8 cellular contexts compared by ENCODE assay signal in the genomic region with DNA sequence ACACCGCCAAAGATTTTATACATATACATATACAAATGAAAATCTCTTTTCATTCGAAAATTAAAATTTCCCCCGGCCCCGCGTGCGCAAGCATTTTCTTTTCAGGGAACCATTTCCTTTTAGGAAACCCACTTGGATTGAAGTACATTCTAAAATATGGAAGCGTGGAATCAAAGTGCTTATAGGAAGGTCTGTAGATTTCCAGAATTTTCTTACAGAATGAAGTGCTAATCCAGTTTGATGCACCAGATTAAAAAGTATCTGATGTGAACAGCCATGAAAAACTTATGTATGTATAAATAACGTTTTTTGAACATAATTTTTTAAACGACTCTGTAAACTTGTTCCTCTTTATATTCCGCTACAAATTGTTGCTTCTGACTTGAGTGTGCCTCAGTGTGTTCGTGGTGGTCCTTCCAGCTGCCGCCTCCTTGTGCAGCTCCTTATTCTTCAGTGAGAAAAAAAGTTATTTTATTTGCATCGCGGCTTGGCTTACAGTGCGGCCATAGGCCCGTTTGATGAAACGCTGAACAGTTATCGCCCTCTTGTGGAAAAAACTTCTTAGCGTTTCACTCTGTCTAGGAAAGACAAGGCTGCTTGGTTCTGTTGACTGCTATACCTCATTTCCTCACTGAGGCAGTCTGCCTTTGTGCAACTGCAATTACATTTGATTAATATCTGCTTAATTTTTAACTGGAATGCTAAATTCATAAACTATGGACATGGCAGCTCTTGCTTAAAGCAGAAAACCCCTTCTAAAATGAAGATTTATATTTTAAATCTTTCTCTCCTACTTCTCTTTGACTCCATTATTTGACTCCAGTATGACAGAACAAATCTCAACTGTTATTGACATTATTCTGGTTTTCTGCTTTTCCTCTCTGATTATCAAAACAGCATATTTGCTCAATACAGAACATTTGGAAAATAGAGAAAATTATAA. TPM values are rescaled to one million over a fixed set of nuclear protein-coding genes. Genes with fewer than 3 reads are reported as not detected.
A peak's percentile ranks its signal among the peaks of the same experiment; 100 is the strongest.
DNase-seq lines count a peak whose midpoint lies in the region; ATAC-seq and TF ChIP-seq lines count a peak whose summit lies in the region.

No MANE protein-coding gene starts in this region.

- H3K9me3 ChIP-seq in AG04450 (ENCODE audit: control insufficient read depth, insufficient read depth, low read length) (peaks cover 15% of the 10 kb centered on the region), SK-N-SH (no peaks in the 10 kb centered on the region), suprapubic skin (no peaks in the 10 kb centered on the region)

- H3F3A ChIP-seq in SK-N-SH (replicated peaks; ENCODE audit: insufficient read depth): no peaks in the 10 kb centered on the region

- WGBS in SK-N-SH (ENCODE audit: low lambda C conversion rate): 9% methylated on average over 19 of the region's 19 CpGs
- WGBS in suprapubic skin: 13% methylated on average over 19 of the region's 19 CpGs

- peak; percentile 21 for DNase-seq in AG04450 (ENCODE audit: low read depth, low spot score)
- DNase-seq in MV-4-11 (lab: John Stamatoyannopoulos, UW): peak; percentile 63
- peak; percentile 65 for DNase-seq in SK-N-SH
- peak; percentile 27 for DNase-seq in epithelial cell of proximal tubule (ENCODE audit: low read depth)
- DNase-seq in nephron progenitor cell: peak; percentile 52
- no peak for DNase-seq in suprapubic skin (ENCODE audit: low spot score in 2 of 2)

- H3K27me3 ChIP-seq in AG04450 (ENCODE audit: control insufficient read depth, insufficient read depth, low read length) (peaks cover 53% of the 10 kb centered on the region), SK-N-SH (ENCODE audit: insufficient read depth) (peaks cover 64% of the 10 kb centered on the region), suprapubic skin (peaks cover 100% of the 10 kb centered on the region)

- H3K4me1 ChIP-seq in SK-N-SH (ENCODE audit: control insufficient read depth in 1 of 2, insufficient read depth in 2 of 2, low read depth in 1 of 2, low read length in 1 of 2) (peaks cover 0 to 6% of the 10 kb centered on the region in 2 experiments; a peak in 1 of 4 replicates), suprapubic skin (peaks cover 17% of the 10 kb centered on the region)

- H3K9me3 Mint-ChIP-seq in nephron progenitor cell: no peaks in the 10 kb centered on the region

- peaks cover 65% of the 10 kb centered on the region for H3K27me3 Mint-ChIP-seq in nephron progenitor cell (ENCODE audit: low read depth, poor library complexity)

- H3K27ac ChIP-seq in AG04450 (ENCODE audit: low read depth, low read length) (no peak overlapping the region), SK-N-SH (ENCODE audit: low read depth in 2 of 2, low read length in 1 of 2) (no peak overlapping the region), suprapubic skin (no peak overlapping the region)

- TF ChIP-seq RAD21 in SK-N-SH (IDR thresholded peaks at IDR 0.05; ENCODE audit: low read length): peak; percentile 84

- H4K20me1 ChIP-seq in SK-N-SH (ENCODE audit: insufficient read depth): no peaks in the 10 kb centered on the region

- POLR2A ChIA-PET in AG04450 (lab: Yijun Ruan, JAX) (no interaction called here), SK-N-SH (lab: Yijun Ruan, JAX) (no interaction called here)

- H3K36me3 ChIP-seq in SK-N-SH (replicated peaks in 1 of 2; ENCODE audit: control insufficient read depth in 1 of 2, insufficient read depth in 2 of 2, low read length in 1 of 2) (no peaks in the 10 kb centered on the region), suprapubic skin (no peaks in the 10 kb centered on the region)

- H3K27ac Mint-ChIP-seq in nephron progenitor cell: no peak overlapping the region

- TF ChIP-seq POLR2A in suprapubic skin (IDR thresholded peaks at IDR 0.05): no peak

- H3K36me3 Mint-ChIP-seq in nephron progenitor cell (ENCODE audit: low read depth): no peaks in the 10 kb centered on the region

- H3K4me3 ChIP-seq in AG04450 (ENCODE audit: low read depth, low read length) (no peak overlapping the region), SK-N-SH (ENCODE audit: low read depth in 2 of 2, low read length in 1 of 2) (no peak overlapping the region; a peak in 1 of 4 replicates), epithelial cell of proximal tubule (ENCODE audit: low read depth, low read length) (no peak overlapping the region), suprapubic skin (no peak overlapping the region)

- H2AFZ ChIP-seq in SK-N-SH (ENCODE audit: low read depth): no peak overlapping the region

- no peak overlapping the region for H3K9ac ChIP-seq in SK-N-SH

- TF ChIP-seq EP300 in SK-N-SH (IDR thresholded peaks at IDR 0.05; ENCODE audit: borderline replicate concordance in 1 of 2, low read depth in 1 of 2, low read length in 1 of 2) (no peak), suprapubic skin (IDR thresholded peaks at IDR 0.05) (no peak)

- peak; percentile 89 for ATAC-seq in HG02588 (IDR thresholded peaks at IDR 0.05; ENCODE audit: unreplicated experiment)

- no peaks in the 10 kb centered on the region for H3K79me2 ChIP-seq in SK-N-SH (ENCODE audit: insufficient read depth)

- TF ChIP-seq CTCF in AG04450 (IDR thresholded peaks at IDR 0.05; ENCODE audit: low read depth, low read length): peak; percentile 87
- peak; percentile 71 for TF ChIP-seq CTCF in GM12872 (IDR thresholded peaks at IDR 0.05; ENCODE audit: insufficient read depth, low read depth, low read length)
- TF ChIP-seq CTCF in SK-N-SH (IDR thresholded peaks at IDR 0.05): peak; percentile 80
- TF ChIP-seq CTCF in epithelial cell of proximal tubule (conservative IDR thresholded peaks at IDR 0.05; ENCODE audit: low read depth, low read length): peak; percentile 83
- TF ChIP-seq CTCF in nephron progenitor cell (IDR thresholded peaks at IDR 0.05): peak; percentile 70
- TF ChIP-seq CTCF in suprapubic skin (IDR thresholded peaks at IDR 0.05): peak in 1 of 2 donors; percentile 45

- CTCF ChIA-PET in AG04450 (lab: Charles Lee): interaction anchor here (0.6 to 2.7 kb wide), 19 partner anchors 9 to 862 kb away, joined by 3 to 41 read pairs (median 4); no protein-coding TSS in a partner anchor
- CTCF ChIA-PET in SK-N-SH (lab: Yijun Ruan, JAX): interaction anchor here (0.6 to 1.3 kb wide), 10 partner anchors 9 to 1285 kb away, joined by 3 to 10 read pairs (median 4); no protein-coding TSS in a partner anchor

- no peaks in the 10 kb centered on the region for H3K9me2 ChIP-seq in SK-N-SH

- no peak overlapping the region for H3K4me2 ChIP-seq in SK-N-SH

- no peak overlapping the region for H3K4me3 Mint-ChIP-seq in nephron progenitor cell

- peaks cover 37% of the 10 kb centered on the region for H3K4me1 Mint-ChIP-seq in nephron progenitor cell

TF ChIP-seq in SK-N-SH, 30 proteins besides CTCF, POLR2A, EP300 and RAD21:
- peak; percentile 83; the same call in 1 of the 2 replicates for TF ChIP-seq EZH2phosphoT487 (IDR thresholded peaks at IDR 0.05; ENCODE audit: borderline replicate concordance, low read depth)
- TF ChIP-seq SMC3 (IDR thresholded peaks at IDR 0.05; ENCODE audit: low read depth, low read length): peak; percentile 66
- TF ChIP-seq FOSL2 (IDR thresholded peaks at IDR 0.05; ENCODE audit: borderline replicate concordance, low read depth): no peak

RNA-seq across cellular contexts. Expression of gene NKX6-1, which starts 4.7 kb away (rescaled TPM):
- polyA plus RNA-seq in AG04450 (2011; rRNA removed) (0.05 and 0.07 TPM in 2 replicates), SK-N-SH (2012; rRNA removed) (not detected in 2 replicates)
- polyA minus RNA-seq in AG04450 (2011; rRNA and poly(A)+ RNA removed): not detected in 2 replicates
- polyA plus RNA-seq in SK-N-SH (2012; cell fraction: cytosol; rRNA removed): not detected in 2 replicates
- polyA plus RNA-seq in SK-N-SH (2012; cell fraction: nucleus; rRNA removed): not detected in 2 replicates
- total RNA-seq in epithelial cell of proximal tubule (not detected in 2 replicates), suprapubic skin (not detected)

Comparison
In these comparisons a context has a peak if more than half of its experiments do, and no peak if none do; other contexts are left out.
1. DNase-seq: peak in AG04450 (single experiment), MV-4-11 (single experiment), SK-N-SH (single experiment), epithelial cell of proximal tubule (single experiment) and nephron progenitor cell (single experiment); none in suprapubic skin (0 of 2).